ENCODE assay signal across 8 cellular contexts in genomic region chr5:178730940-178731265, GRCh38. TPM values are rescaled to one million over a fixed set of nuclear protein-coding genes. Genes with fewer than 3 reads are reported as not detected.
A peak's percentile ranks its signal among the peaks of the same experiment; 100 is the strongest.
DNase-seq lines count a peak whose midpoint lies in the region; ATAC-seq and TF ChIP-seq lines count a peak whose summit lies in the region.

No MANE protein-coding gene starts in this region.

- H3K36me3 ChIP-seq in DND-41 (ENCODE audit: insufficient read depth, low read length) (peaks cover 13% of the 10 kb centered on the region), OCI-LY3 (replicated peaks; ENCODE audit: low read depth, low read length) (peaks cover 16% of the 10 kb centered on the region)
- peaks cover 9% of the 10 kb centered on the region for H3K36me3 ChIP-seq in effector memory CD4-positive, alpha-beta T cell (ENCODE audit: control insufficient read depth, insufficient read depth, low read length)

- H3K79me2 ChIP-seq in DND-41 (ENCODE audit: insufficient read depth, low read length), result peaks cover 7% of the 10 kb centered on the region; the same call in 1 of the 2 replicates
- no peaks in the 10 kb centered on the region for H3K79me2 ChIP-seq in OCI-LY3 (ENCODE audit: low read length)

- H3K4me1 ChIP-seq in DND-41 (ENCODE audit: insufficient read depth, low read length) (peaks cover 20% of the 10 kb centered on the region), OCI-LY3 (ENCODE audit: low read length) (no peaks in the 10 kb centered on the region)
- H3K4me1 ChIP-seq in effector memory CD4-positive, alpha-beta T cell (ENCODE audit: control insufficient read depth, insufficient read depth, low read length, poor library complexity, severe bottlenecking), result peaks cover 3% of the 10 kb centered on the region

- H3K4me3 Mint-ChIP-seq in progenitor cell of endocrine pancreas (ENCODE audit: low read depth), result peak overlapping the region; percentile 54

- H3K9me3 Mint-ChIP-seq in progenitor cell of endocrine pancreas (ENCODE audit: low read depth), result no peaks in the 10 kb centered on the region

- H3K4me3 ChIP-seq in DND-41 (ENCODE audit: low read depth in 1 of 2, low read length in 2 of 2) (peak overlapping the region in 1 of 2 experiments; percentile 91; a peak in 2 of 4 replicates), OCI-LY3 (ENCODE audit: low read length) (peak overlapping the region; percentile 94)
- H3K4me3 ChIP-seq in effector memory CD4-positive, alpha-beta T cell (ENCODE audit: insufficient read depth, low read depth, low read length, poor library complexity, severe bottlenecking), result peak overlapping the region; percentile 37

- no peaks in the 10 kb centered on the region for H3K4me1 Mint-ChIP-seq in progenitor cell of endocrine pancreas (ENCODE audit: low read depth)

- TF ChIP-seq CTCF in DND-41 (IDR thresholded peaks at IDR 0.05; ENCODE audit: borderline replicate concordance, extremely low read depth, low read length, poor library complexity, severe bottlenecking) (no peak), OCI-LY3 (IDR thresholded peaks at IDR 0.05; ENCODE audit: low read depth, low read length) (no peak), progenitor cell of endocrine pancreas (IDR thresholded peaks at IDR 0.05; ENCODE audit: unreplicated experiment) (no peak)

- H3K27ac Mint-ChIP-seq in progenitor cell of endocrine pancreas, result no peak overlapping the region

- H3K9me3 ChIP-seq in DND-41 (ENCODE audit: insufficient read depth, low read length, severe bottlenecking) (no peaks in the 10 kb centered on the region), OCI-LY3 (ENCODE audit: insufficient read depth, low read length) (no peaks in the 10 kb centered on the region)
- H3K9me3 ChIP-seq in effector memory CD4-positive, alpha-beta T cell (ENCODE audit: control insufficient read depth, low read length), result no peaks in the 10 kb centered on the region

- H2AFZ ChIP-seq in DND-41 (ENCODE audit: low read depth, low read length), result peak overlapping the region; percentile 72
- H2AFZ ChIP-seq in OCI-LY3 (ENCODE audit: low read depth, low read length), result peak overlapping the region; percentile 100

- peaks cover 9% of the 10 kb centered on the region for H3K36me3 Mint-ChIP-seq in progenitor cell of endocrine pancreas (ENCODE audit: insufficient read depth)

- H3K27me3 ChIP-seq in DND-41 (ENCODE audit: insufficient read depth, low read length, poor library complexity) (no peaks in the 10 kb centered on the region), OCI-LY3 (ENCODE audit: low read depth, low read length) (no peaks in the 10 kb centered on the region)
- H3K27me3 ChIP-seq in effector memory CD4-positive, alpha-beta T cell (replicated peaks; ENCODE audit: control insufficient read depth, insufficient read depth, low read length, poor library complexity, severe bottlenecking), result no peaks in the 10 kb centered on the region

- DNase-seq in DND-41 (no peak), progenitor cell of endocrine pancreas (ENCODE audit: low spot score, unreplicated experiment) (no peak), SKM-1 (lab: John Stamatoyannopoulos, UW; ENCODE audit: unreplicated experiment) (no peak), NCI-H1436 treated with DMSO at 0.1 percent for 48 hours (lab: John Stamatoyannopoulos, UW) (no peak), globus pallidus (ENCODE audit: low spot score) (no peak)
- DNase-seq in effector memory CD4-positive, alpha-beta T cell, result peak in 1 of 3 donors; percentile 1

- no peaks in the 10 kb centered on the region for H4K20me1 ChIP-seq in DND-41 (ENCODE audit: insufficient read depth, low read length)
- no peaks in the 10 kb centered on the region for H4K20me1 ChIP-seq in OCI-LY3 (ENCODE audit: insufficient read depth, low read length)

- peak overlapping the region; percentile 91 for H3K9ac ChIP-seq in DND-41 (ENCODE audit: low read depth, low read length)
- H3K9ac ChIP-seq in OCI-LY3 (ENCODE audit: low read length), result peak overlapping the region; percentile 54; the same call in 1 of the 2 replicates

- peak; percentile 5; the same call in 1 of the 3 replicates for ATAC-seq in DND-41 (ENCODE audit: insufficient read depth, low read depth)
- no peak for ATAC-seq in HG02981 (IDR thresholded peaks at IDR 0.05; ENCODE audit: unreplicated experiment)

- H3K4me2 ChIP-seq in DND-41 (ENCODE audit: insufficient read depth, low read length), result peak overlapping the region; percentile 90
- peak overlapping the region; percentile 85 for H3K4me2 ChIP-seq in OCI-LY3 (ENCODE audit: low read length)

- H3K27ac ChIP-seq in DND-41 (ENCODE audit: low read length) (peak overlapping the region; percentile 17), OCI-LY3 (ENCODE audit: low read length) (no peak overlapping the region)
- H3K27ac ChIP-seq in effector memory CD4-positive, alpha-beta T cell (ENCODE audit: insufficient read depth, low read length, poor library complexity, severe bottlenecking), result peak overlapping the region; percentile 6

- H3K27me3 Mint-ChIP-seq in progenitor cell of endocrine pancreas, result no peaks in the 10 kb centered on the region

RNA-seq across cellular contexts. Expression of gene ZNF354A, which starts 0.4 kb away (rescaled TPM):
- total RNA-seq in progenitor cell of endocrine pancreas, result 18.4 and 20.3 TPM in 2 replicates
